In the genomic region with DNA sequence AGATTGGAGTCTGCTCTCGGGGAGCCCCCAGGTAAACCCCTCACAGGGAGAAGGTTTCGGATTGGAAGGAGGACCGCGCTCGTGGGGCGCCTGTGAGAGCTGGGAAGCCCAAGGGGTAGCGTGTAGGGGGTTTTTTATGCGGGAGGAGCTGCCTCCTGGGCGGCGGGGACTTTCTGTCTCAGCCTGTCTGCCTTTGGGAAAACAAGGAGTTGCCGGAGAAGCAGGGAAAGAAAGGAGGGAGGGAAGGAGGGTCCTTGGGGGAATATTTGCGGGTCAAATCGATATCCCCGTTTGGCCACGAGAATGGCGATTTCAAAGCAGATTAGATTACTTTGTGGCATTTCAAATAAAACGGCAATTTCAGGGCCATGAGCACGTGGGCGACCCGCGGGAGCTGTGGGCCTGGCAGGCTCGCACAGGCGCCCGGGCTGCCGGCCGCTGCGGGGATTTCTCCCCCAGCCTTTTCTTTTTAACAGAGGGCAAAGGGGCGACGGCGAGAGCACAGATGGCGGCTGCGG, we compare ENCODE assay signal across 14 cellular contexts. TPM values are rescaled to one million over a fixed set of nuclear protein-coding genes. Genes with fewer than 3 reads are reported as not detected.
A peak's percentile ranks its signal among the peaks of the same experiment; 100 is the strongest.
DNase-seq lines count a peak whose midpoint lies in the region; ATAC-seq and TF ChIP-seq lines count a peak whose summit lies in the region.
"Had no signal": no experiment of that assay in that cellular context is flagged by ENCODE, and none has a peak within 500 bp of the region (broad histone marks: within the 10 kb centered on the region; RNA-seq: fewer than 3 reads in every experiment).

No MANE protein-coding gene starts in this region.

- H3K27ac ChIP-seq in right atrium auricular region (no peak overlapping the region), upper lobe of right lung (no peak overlapping the region)
- H3K27ac ChIP-seq in CD8-positive, alpha-beta memory T cell (ENCODE audit: low read depth, low read length), result no peak overlapping the region

- H3K4me1 Mint-ChIP-seq in effector memory CD8-positive, alpha-beta T cell (ENCODE audit: low read depth in 2 of 2), result peaks cover 15 to 30% of the 10 kb centered on the region in 2 donors
- peaks cover 48% of the 10 kb centered on the region for H3K4me1 Mint-ChIP-seq in nephron progenitor cell
- H3K4me1 Mint-ChIP-seq in CD8-positive, alpha-beta memory T cell, result peaks cover 19 to 48% (median 28%) of the 10 kb centered on the region in 3 donors

- peak; percentile 62 for DNase-seq in Right ventricle myocardium inferior (ENCODE audit: missing footprints)
- DNase-seq in right atrium auricular region (ENCODE audit: low spot score), result no peak
- no peak for DNase-seq in effector memory CD8-positive, alpha-beta T cell
- no peak for DNase-seq in nephron progenitor cell
- peak; percentile 35 for DNase-seq in upper lobe of right lung
- no peak for DNase-seq in HT-29 (ENCODE audit: low spot score)
- no peak for DNase-seq in MV-4-11 (lab: John Stamatoyannopoulos, UW)
- DNase-seq in CD8-positive, alpha-beta memory T cell, result no peak
- DNase-seq: activated CD4-positive, alpha-beta T cell treated with anti-CD3 and anti-CD28 coated beads, Interleukin-2, amount 10 ng/mL, durations not matched to agents 7 days and 5 days; anterior cingulate cortex; BE2C; MG63; NCI-H524 treated with DMSO at 0.1 percent for 48 hours had no signal

- peaks cover 0 to 65% of the 10 kb centered on the region in 2 donors for H3K4me1 ChIP-seq in right atrium auricular region
- peaks cover 27% of the 10 kb centered on the region for H3K4me1 ChIP-seq in upper lobe of right lung
- H3K4me1 ChIP-seq in CD8-positive, alpha-beta memory T cell (ENCODE audit: insufficient read depth, low read length), result peaks cover 18% of the 10 kb centered on the region
- H3K4me1 ChIP-seq: BE2C had no signal

- no peak overlapping the region for H3K27ac Mint-ChIP-seq in effector memory CD8-positive, alpha-beta T cell
- no peak overlapping the region for H3K27ac Mint-ChIP-seq in nephron progenitor cell
- peak overlapping the region in 1 of 8 donors; percentile 82 for H3K27ac Mint-ChIP-seq in CD8-positive, alpha-beta memory T cell

- POLR2A ChIA-PET in CD8-positive, alpha-beta memory T cell (lab: Charles Lee), result no interaction called here

- no peaks in the 10 kb centered on the region for H3K36me3 Mint-ChIP-seq in effector memory CD8-positive, alpha-beta T cell (ENCODE audit: insufficient read depth)
- H3K36me3 Mint-ChIP-seq in nephron progenitor cell (ENCODE audit: low read depth), result no peaks in the 10 kb centered on the region
- no peaks in the 10 kb centered on the region for H3K36me3 Mint-ChIP-seq in CD8-positive, alpha-beta memory T cell

- H3K9me3 Mint-ChIP-seq in effector memory CD8-positive, alpha-beta T cell, result no peaks in the 10 kb centered on the region
- H3K9me3 Mint-ChIP-seq in nephron progenitor cell, result no peaks in the 10 kb centered on the region
- peaks cover 0 to 3% (median 0%) of the 10 kb centered on the region in 5 donors for H3K9me3 Mint-ChIP-seq in CD8-positive, alpha-beta memory T cell
- H3K9me3 Mint-ChIP-seq: activated CD4-positive, alpha-beta T cell treated with anti-CD3 and anti-CD28 coated beads, Interleukin-2, amount 10 ng/mL, durations not matched to agents 7 days and 5 days had no signal

- H3K4me3 ChIP-seq in right atrium auricular region, result peak overlapping the region in 1 of 2 donors; percentile 29
- no peak overlapping the region for H3K4me3 ChIP-seq in upper lobe of right lung
- H3K4me3 ChIP-seq in CD8-positive, alpha-beta memory T cell (ENCODE audit: low read length), result no peak overlapping the region
- H3K4me3 ChIP-seq: MG63 had no signal

- H3K27me3 Mint-ChIP-seq in effector memory CD8-positive, alpha-beta T cell, result peaks cover 74 to 99% of the 10 kb centered on the region in 2 donors
- H3K27me3 Mint-ChIP-seq in nephron progenitor cell (ENCODE audit: low read depth, poor library complexity), result peaks cover 98% of the 10 kb centered on the region
- peaks cover 38 to 78% of the 10 kb centered on the region in 2 donors for H3K27me3 Mint-ChIP-seq in CD8-positive, alpha-beta memory T cell

- no peak for ATAC-seq in Right ventricle myocardium inferior
- no peak for ATAC-seq in effector memory CD8-positive, alpha-beta T cell (replicated peaks)
- no peak for ATAC-seq in upper lobe of right lung
- ATAC-seq: sciatic nerve had no signal

- CTCF ChIA-PET in CD8-positive, alpha-beta memory T cell (lab: Charles Lee), result no interaction called here

- peak overlapping the region; percentile 46 to 49 for H3K4me3 Mint-ChIP-seq in effector memory CD8-positive, alpha-beta T cell
- H3K4me3 Mint-ChIP-seq in nephron progenitor cell, result peak overlapping the region; percentile 71
- H3K4me3 Mint-ChIP-seq in CD8-positive, alpha-beta memory T cell, result peak overlapping the region in 2 of 7 donors; percentile 19 to 23
- H3K4me3 Mint-ChIP-seq: activated CD4-positive, alpha-beta T cell treated with anti-CD3 and anti-CD28 coated beads, Interleukin-2, amount 10 ng/mL, durations not matched to agents 7 days and 5 days had no signal

- H3K9me3 ChIP-seq in right atrium auricular region, result no peaks in the 10 kb centered on the region
- no peaks in the 10 kb centered on the region for H3K9me3 ChIP-seq in upper lobe of right lung
- no peaks in the 10 kb centered on the region for H3K9me3 ChIP-seq in CD8-positive, alpha-beta memory T cell (ENCODE audit: low read length)
- H3K9me3 ChIP-seq: BE2C, MG63 had no signal

- peaks cover 62 to 80% of the 10 kb centered on the region in 2 donors for H3K27me3 ChIP-seq in right atrium auricular region
- peaks cover 99% of the 10 kb centered on the region for H3K27me3 ChIP-seq in upper lobe of right lung
- H3K27me3 ChIP-seq in CD8-positive, alpha-beta memory T cell (ENCODE audit: insufficient read depth, low read length, poor library complexity, severe bottlenecking), result peaks cover 50% of the 10 kb centered on the region
- H3K27me3 ChIP-seq: MG63 had no signal

- H3K36me3 ChIP-seq in right atrium auricular region (no peaks in the 10 kb centered on the region), upper lobe of right lung (no peaks in the 10 kb centered on the region)
- H3K36me3 ChIP-seq in CD8-positive, alpha-beta memory T cell (ENCODE audit: insufficient read depth, low read length), result no peaks in the 10 kb centered on the region
- H3K36me3 ChIP-seq: BE2C had no signal

- intact Hi-C loops in Right ventricle myocardium inferior (cut with DNase I) (no loop called here), upper lobe of right lung (cut with DNase I) (no loop called here)

- TF ChIP-seq CTCF in right atrium auricular region (IDR thresholded peaks at IDR 0.05) (no peak), nephron progenitor cell (IDR thresholded peaks at IDR 0.05) (no peak), upper lobe of right lung (IDR thresholded peaks at IDR 0.05) (no peak)

RNA-seq across cellular contexts. Expression of a gene that starts 9.7 kb away (rescaled TPM):
- total RNA-seq in Right ventricle myocardium inferior (not detected), right atrium auricular region (not detected), upper lobe of right lung (not detected)
- 9.9 and 11.4 TPM in 2 replicates for total RNA-seq in HT-29 (2014; rRNA removed; shearing (Covaris generic))
- not detected for total RNA-seq in CD8-positive, alpha-beta memory T cell
- 0.07 TPM for polyA plus RNA-seq in CD8-positive, alpha-beta memory T cell
- total RNA-seq: sciatic nerve had no signal

Comparison
In these comparisons a context has a peak if more than half of its experiments do, and no peak if none do; other contexts are left out.
1. DNase-seq: peak in Right ventricle myocardium inferior (single experiment) and upper lobe of right lung (single experiment); none in right atrium auricular region (single experiment), effector memory CD8-positive, alpha-beta T cell (0 of 3), nephron progenitor cell (single experiment), HT-29 (single experiment), MV-4-11 (single experiment) and CD8-positive, alpha-beta memory T cell (0 of 5).
2. RNA of a gene that starts 9.7 kb away (total RNA-seq): 9.9 to 11.4 TPM in HT-29; not detected in CD8-positive, alpha-beta memory T cell, not detected in Right ventricle myocardium inferior (single experiment), not detected in right atrium auricular region and not detected in upper lobe of right lung (single experiment); every median in the first group is over 10 times any median in the second.